In genomic region chr2:176638167-176639015, GRCh38 we compare ENCODE assay signal across 1 cellular context.
TF ChIP-seq lines count a peak whose summit lies in the region.

No MANE protein-coding gene starts in this region.

TF ChIP-seq in HEK293, 187 proteins besides CTCF, POLR2A, EP300 and RAD21 (continued from another document and continues in another):
- TF ChIP-seq ZNF18 (tag by site-specific recombination; IDR thresholded peaks at IDR 0.05): no peak
- no peak for TF ChIP-seq ZNF280D (tag by site-specific recombination; IDR thresholded peaks at IDR 0.05)
- no peak for TF ChIP-seq ZNF521 (tag by site-specific recombination; IDR thresholded peaks at IDR 0.05)
- no peak for TF ChIP-seq ZNF239 (tag by site-specific recombination; IDR thresholded peaks at IDR 0.05)
- peak; percentile 60 for TF ChIP-seq ZNF654 (tag by site-specific recombination; IDR thresholded peaks at IDR 0.05; ENCODE audit: low read depth)
- no peak for TF ChIP-seq YY1 (tag by site-specific recombination; IDR thresholded peaks at IDR 0.05)
- no peak for TF ChIP-seq ZNF560 (tag by site-specific recombination; IDR thresholded peaks at IDR 0.05; ENCODE audit: borderline replicate concordance)
- TF ChIP-seq OSR2 (tag by site-specific recombination; IDR thresholded peaks at IDR 0.05): no peak
- no peak for TF ChIP-seq MYNN (tag by site-specific recombination; IDR thresholded peaks at IDR 0.05; ENCODE audit: borderline replicate concordance)
- TF ChIP-seq ZNF155 (tag by site-specific recombination; IDR thresholded peaks at IDR 0.05): no peak
- TF ChIP-seq ZBTB26 (tag by site-specific recombination; optimal IDR thresholded peaks at IDR 0.05): no peak
- no peak for TF ChIP-seq ZNF398 (tag by site-specific recombination; IDR thresholded peaks at IDR 0.05)
- no peak for TF ChIP-seq GLIS1 (tag by site-specific recombination; IDR thresholded peaks at IDR 0.05)
- TF ChIP-seq ZNF792 (tag by site-specific recombination; IDR thresholded peaks at IDR 0.05): no peak
- no peak for TF ChIP-seq ZNF274 (IDR thresholded peaks at IDR 0.05; ENCODE audit: low read length)
- TF ChIP-seq ZNF274 (tag by site-specific recombination; IDR thresholded peaks at IDR 0.05; ENCODE audit: borderline replicate concordance): no peak
- TF ChIP-seq ZNF830 (tag by site-specific recombination; IDR thresholded peaks at IDR 0.05; ENCODE audit: low read depth): no peak
- TF ChIP-seq ZNF624 (tag by site-specific recombination; IDR thresholded peaks at IDR 0.05): no peak
- TF ChIP-seq ZNF157 (tag by site-specific recombination; IDR thresholded peaks at IDR 0.05): no peak
- no peak for TF ChIP-seq SP2 (tag by site-specific recombination; IDR thresholded peaks at IDR 0.05)
- TF ChIP-seq ZNF426 (tag by site-specific recombination; IDR thresholded peaks at IDR 0.05): no peak
- TF ChIP-seq ATF2 (tag by site-specific recombination; IDR thresholded peaks at IDR 0.05; ENCODE audit: low read depth): no peak
- peak; percentile 55 for TF ChIP-seq MZF1 (tag by site-specific recombination; IDR thresholded peaks at IDR 0.05; ENCODE audit: borderline replicate concordance)
- no peak for TF ChIP-seq ZNF837 (tag by site-specific recombination; IDR thresholded peaks at IDR 0.05)
- TF ChIP-seq ZNF558 (tag by site-specific recombination; IDR thresholded peaks at IDR 0.05): no peak
- no peak for TF ChIP-seq SCRT2 (tag by site-specific recombination; IDR thresholded peaks at IDR 0.05)
- no peak for TF ChIP-seq ZNF350 (tag by site-specific recombination; IDR thresholded peaks at IDR 0.05)
- no peak for TF ChIP-seq ZNF645 (tag by site-specific recombination; IDR thresholded peaks at IDR 0.05)
- no peak for TF ChIP-seq ZNF302 (tag by site-specific recombination; IDR thresholded peaks at IDR 0.05; ENCODE audit: low read depth)
- no peak for TF ChIP-seq REST (tag by site-specific recombination; IDR thresholded peaks at IDR 0.05)
- no peak for TF ChIP-seq ZNF529 (tag by site-specific recombination; IDR thresholded peaks at IDR 0.05; ENCODE audit: insufficient replicate concordance)
- TF ChIP-seq KLF1 (tag by site-specific recombination; IDR thresholded peaks at IDR 0.05): no peak
- TF ChIP-seq PRDM4 (tag by site-specific recombination; IDR thresholded peaks at IDR 0.05): 0 out of 2 replicates have a peak, but pooled peaks have one; percentile 31
- peak; percentile 82 for TF ChIP-seq ZNF843 (tag by site-specific recombination; IDR thresholded peaks at IDR 0.05)
- no peak for TF ChIP-seq MEIS1 (CRISPR knock-in tag; IDR thresholded peaks at IDR 0.05; ENCODE audit: borderline replicate concordance)
- TF ChIP-seq ZNF610 (tag by site-specific recombination; IDR thresholded peaks at IDR 0.05; ENCODE audit: borderline replicate concordance): no peak
- TF ChIP-seq ZNF366 (tag by site-specific recombination; conservative IDR thresholded peaks at IDR 0.05): peak; percentile 53
- no peak for TF ChIP-seq ELK4 (IDR thresholded peaks at IDR 0.05; ENCODE audit: borderline replicate concordance, low read depth, low read length)
- no peak for TF ChIP-seq ZBTB20 (tag by site-specific recombination; IDR thresholded peaks at IDR 0.05)
